ENCODE assay signal across 25 cellular contexts in genomic region chr3:127846576-127846975, GRCh38.
"Had no signal": no experiment of that assay in that cellular context is flagged by ENCODE, and none has a peak within 500 bp of the region (broad histone marks: within the 10 kb centered on the region; RNA-seq: fewer than 3 reads in every experiment).

No MANE protein-coding gene starts in this region.

- H3K27ac Mint-ChIP-seq: activated CD4-positive, alpha-beta memory T cell treated with anti-CD3 and anti-CD28 coated beads, Interleukin-2, amount 10 ng/mL, durations not matched to agents 7 days and 5 days; activated naive CD4-positive, alpha-beta T cell treated with anti-CD3 and anti-CD28 coated beads, Interleukin-2, amount 50 U/mL, for 24 hours; activated T-helper 1 cell treated with anti-CD3 and anti-CD28 coated beads, Interleukin-12 subunit alpha, Interleukin-12 subunit beta, Interleukin-2, Interleukin-4 antibody, amounts not matched to agents 30 ng/mL and 10 ng/mL and 1 ng/mL, durations not matched to agents 14 hours and 24 hours and 36 hours; T-helper 17 cell had no signal

- H3K4me1 Mint-ChIP-seq: activated CD4-positive, alpha-beta memory T cell treated with anti-CD3 and anti-CD28 coated beads, Interleukin-2, amount 10 ng/mL, durations not matched to agents 7 days and 5 days; activated naive CD4-positive, alpha-beta T cell treated with anti-CD3 and anti-CD28 coated beads, Interleukin-2, amount 50 U/mL, for 24 hours had no signal

- H3K27me3 ChIP-seq: ascending aorta, body of pancreas, SJSA1 had no signal

- H3K4me3 ChIP-seq: ascending aorta, body of pancreas, SJSA1 had no signal

- DNase-seq: activated CD4-positive, alpha-beta memory T cell treated with anti-CD3 and anti-CD28 coated beads, Interleukin-2, amount 10 ng/mL, durations not matched to agents 7 days and 5 days; activated CD4-positive, alpha-beta T cell treated with anti-CD3 and anti-CD28 coated beads, Interleukin-2, amount 50 U/mL, for 1 hour; activated CD4-positive, CD25-positive, alpha-beta regulatory T cell; activated CD8-positive, alpha-beta memory T cell treated with anti-CD3 and anti-CD28 coated beads, Interleukin-2, amount 50 U/mL, for 4 hours; activated effector memory CD4-positive, alpha-beta T cell treated with Interleukin-2 at 50 U/mL for 16 hours; activated naive CD4-positive, alpha-beta T cell; activated T-cell treated with anti-CD3 and anti-CD28 coated beads, Interleukin-2, amount 50 U/mL, for 1 hour; amniotic stem cell; body of pancreas; central memory CD4-positive, alpha-beta T cell; MM.1S; NCI-H1105; NCI-H1436; NCI-H1694 treated with DMSO at 0.1 percent for 48 hours; NCI-H2029 treated with DMSO at 0.1 percent for 48 hours; NCI-H510A treated with DMSO at 0.1 percent for 48 hours; NCI-H69; SHP77; T-helper 17 cell; T-helper 9 cell had no signal

- H3K27ac ChIP-seq: ascending aorta, body of pancreas, SJSA1, VCaP had no signal

- H3K4me3 Mint-ChIP-seq: activated CD4-positive, alpha-beta memory T cell treated with anti-CD3 and anti-CD28 coated beads, Interleukin-2, amount 10 ng/mL, durations not matched to agents 7 days and 5 days; activated naive CD4-positive, alpha-beta T cell treated with anti-CD3 and anti-CD28 coated beads, Interleukin-2, amount 50 U/mL, for 24 hours; activated T-helper 1 cell treated with anti-CD3 and anti-CD28 coated beads, Interleukin-12 subunit alpha, Interleukin-12 subunit beta, Interleukin-2, Interleukin-4 antibody, amounts not matched to agents 30 ng/mL and 10 ng/mL and 1 ng/mL, durations not matched to agents 14 hours and 24 hours and 36 hours; T-helper 17 cell had no signal

- H3K36me3 ChIP-seq: ascending aorta, SJSA1 had no signal

- H3K9me3 ChIP-seq: ascending aorta, body of pancreas, SJSA1 had no signal

- H3K36me3 Mint-ChIP-seq: activated naive CD4-positive, alpha-beta T cell treated with anti-CD3 and anti-CD28 coated beads, Interleukin-2, amount 50 U/mL, for 24 hours had no signal

- H3K4me1 ChIP-seq: ascending aorta, body of pancreas, SJSA1 had no signal

- H3K9me3 Mint-ChIP-seq: activated CD4-positive, alpha-beta memory T cell treated with anti-CD3 and anti-CD28 coated beads, Interleukin-2, amount 10 ng/mL, durations not matched to agents 7 days and 5 days; activated naive CD4-positive, alpha-beta T cell treated with anti-CD3 and anti-CD28 coated beads, Interleukin-2, amount 50 U/mL, for 24 hours; activated T-helper 1 cell treated with anti-CD3 and anti-CD28 coated beads, Interleukin-12 subunit alpha, Interleukin-12 subunit beta, Interleukin-2, Interleukin-4 antibody, amounts not matched to agents 30 ng/mL and 10 ng/mL and 1 ng/mL, durations not matched to agents 14 hours and 24 hours and 36 hours had no signal
